Comparison of ENCODE assay signal across 27 cellular contexts in genomic region chr7:104192434-104192833, GRCh38. TPM values are rescaled to one million over a fixed set of nuclear protein-coding genes. Genes with fewer than 3 reads are reported as not detected.
DNase-seq lines count a peak whose midpoint lies in the region; ATAC-seq, FAIRE-seq and TF ChIP-seq lines count a peak whose summit lies in the region.
"Had no signal": no experiment of that assay in that cellular context is flagged by ENCODE, and none has a peak within 500 bp of the region (broad histone marks: within the 10 kb centered on the region; RNA-seq: fewer than 3 reads in every experiment).

No MANE protein-coding gene starts in this region.

- peaks cover 0 to 2% of the 10 kb centered on the region in 2 donors for H3K9me3 Mint-ChIP-seq in activated T-cell treated with anti-CD3 and anti-CD28 coated beads, Interleukin-2, amount 50 U/mL, for 72 hours
- H3K9me3 Mint-ChIP-seq in activated T-cell treated with anti-CD3 and anti-CD28 coated beads, Interleukin-2, amount 50 U/mL, for 24 hours = peaks cover 2% of the 10 kb centered on the region
- peaks cover 5% of the 10 kb centered on the region for H3K9me3 Mint-ChIP-seq in chondrocyte (ENCODE audit: low read depth)

- intact Hi-C loops in left ventricle myocardium superior (cut with micrococcal nuclease) = no loop called here

- WGBS in mesenchymal stem cell = no CpG with 5 or more reads among the region's 1 CpG

- H3K79me1 ChIP-seq in mesenchymal stem cell (replicated peaks; ENCODE audit: low read length, poor library complexity, severe bottlenecking) = peaks cover 8% of the 10 kb centered on the region

- H3K14ac ChIP-seq in mesenchymal stem cell (ENCODE audit: low read length in 2 of 2) = no peak overlapping the region

- DNase-seq in activated T-cell treated with anti-CD3 and anti-CD28 coated beads, Interleukin-2, amount 50 U/mL, for 72 hours = no peak
- no peak for DNase-seq in activated T-cell treated with anti-CD3 and anti-CD28 coated beads, Interleukin-2, amount 50 U/mL, for 24 hours
- DNase-seq in D721Med (ENCODE audit: insufficient read length, low spot score) (no peak), chondrocyte (ENCODE audit: low spot score) (no peak), mesenchymal stem cell (no peak), left ventricle myocardium superior (no peak), NCI-H1436 treated with DMSO at 0.1 percent for 48 hours (lab: John Stamatoyannopoulos, UW) (no peak)
- DNase-seq: AML-193; Caco-2; Calu3; CD4-positive, alpha-beta T cell; CD8-positive, alpha-beta T cell; DMS 273 treated with DMSO at 0.1 percent for 48 hours; DMS153; DMS53; DMS79; DND-41; EL; GDM1 had no signal

- no peak overlapping the region for H4K91ac ChIP-seq in mesenchymal stem cell (ENCODE audit: low read length)

- H3K27me3 ChIP-seq in mesenchymal stem cell (ENCODE audit: control insufficient read depth in 1 of 2, insufficient read depth in 1 of 2, low read length in 2 of 2) = no peaks in the 10 kb centered on the region
- H3K27me3 ChIP-seq: BLaER1 treated with 17β-estradiol and CSF1 and Interleukin-3, amounts not matched to agents 10 nM and 100 nM had no signal

- H3K4me1 ChIP-seq in mesenchymal stem cell (ENCODE audit: control insufficient read depth, insufficient read depth, low read depth, low read length) = no peaks in the 10 kb centered on the region
- H3K4me1 ChIP-seq: A549, Caco-2 had no signal

- H2AFZ ChIP-seq in mesenchymal stem cell (ENCODE audit: low read depth, low read length) = no peak overlapping the region

- H2BK5ac ChIP-seq in mesenchymal stem cell (ENCODE audit: low read depth, low read length, poor library complexity, severe bottlenecking) = peak overlapping the region; percentile 19

- no peak overlapping the region for H2AK5ac ChIP-seq in mesenchymal stem cell (ENCODE audit: low read length, severe bottlenecking)

- H3K9ac ChIP-seq in mesenchymal stem cell (ENCODE audit: low read length) = no peak overlapping the region
- H3K9ac ChIP-seq: BLaER1 treated with 17β-estradiol and CSF1 and Interleukin-3, amounts not matched to agents 10 nM and 100 nM had no signal

- H4K8ac ChIP-seq in mesenchymal stem cell (ENCODE audit: low read length) = no peak overlapping the region

- H2BK15ac ChIP-seq in mesenchymal stem cell (ENCODE audit: low read depth, poor library complexity, severe bottlenecking) = no peak overlapping the region

- peaks cover 17 to 45% of the 10 kb centered on the region in 2 donors for H3K36me3 Mint-ChIP-seq in activated T-cell treated with anti-CD3 and anti-CD28 coated beads, Interleukin-2, amount 50 U/mL, for 72 hours (ENCODE audit: insufficient read depth in 2 of 2)
- peaks cover 90% of the 10 kb centered on the region for H3K36me3 Mint-ChIP-seq in activated T-cell treated with anti-CD3 and anti-CD28 coated beads, Interleukin-2, amount 50 U/mL, for 24 hours (ENCODE audit: low read depth)
- H3K36me3 Mint-ChIP-seq in chondrocyte (ENCODE audit: low read depth) = peaks cover 16% of the 10 kb centered on the region

- H3K27ac ChIP-seq in mesenchymal stem cell (ENCODE audit: low read length, poor library complexity, severe bottlenecking) = no peak overlapping the region
- H3K27ac ChIP-seq: 22Rv1; A549; BLaER1 treated with 17β-estradiol and CSF1 and Interleukin-3, amounts not matched to agents 10 nM and 100 nM; C4-2B had no signal

- no peak overlapping the region for H3K4me2 ChIP-seq in mesenchymal stem cell (ENCODE audit: low read length, poor library complexity, severe bottlenecking)
- H3K4me2 ChIP-seq: A549; BLaER1 treated with 17β-estradiol and CSF1 and Interleukin-3, amounts not matched to agents 10 nM and 100 nM had no signal

- H3K4ac ChIP-seq in mesenchymal stem cell (ENCODE audit: low read depth in 1 of 2, low read length in 2 of 2) = no peak overlapping the region

- H3K9me3 ChIP-seq in mesenchymal stem cell (ENCODE audit: control insufficient read depth, low read length) = no peaks in the 10 kb centered on the region
- H3K9me3 ChIP-seq: A549, Caco-2 had no signal

- FAIRE-seq in D721Med (lab: Jason Lieb, UNC) = peak; percentile 46
- FAIRE-seq: A549, GM12878, GM12892, GM18507 had no signal

- ATAC-seq in activated T-cell treated with anti-CD3 and anti-CD28 coated beads, Interleukin-2, amount 50 U/mL, for 72 hours (replicated peaks in 1 of 2) = no peak
- no peak for ATAC-seq in left ventricle myocardium superior
- ATAC-seq: A549; CD8-positive, alpha-beta T cell; GM12878 had no signal

- H3K4me1 Mint-ChIP-seq in activated T-cell treated with anti-CD3 and anti-CD28 coated beads, Interleukin-2, amount 50 U/mL, for 72 hours (ENCODE audit: low read depth) = peaks cover 6% of the 10 kb centered on the region
- H3K4me1 Mint-ChIP-seq in activated T-cell treated with anti-CD3 and anti-CD28 coated beads, Interleukin-2, amount 50 U/mL, for 24 hours (ENCODE audit: low read depth) = peaks cover 23% of the 10 kb centered on the region
- peaks cover 6% of the 10 kb centered on the region for H3K4me1 Mint-ChIP-seq in chondrocyte (ENCODE audit: low read depth)
- H3K4me1 Mint-ChIP-seq: B cell had no signal

- H2BK120ac ChIP-seq in mesenchymal stem cell (ENCODE audit: low read depth, low read length) = no peak overlapping the region

- H3K18ac ChIP-seq in mesenchymal stem cell (ENCODE audit: low read depth in 1 of 2, low read length in 2 of 2) = no peak overlapping the region

- no peak overlapping the region for H3K4me3 ChIP-seq in mesenchymal stem cell (ENCODE audit: insufficient read depth in 1 of 2, low read depth in 1 of 2, low read length in 2 of 2)
- H3K4me3 ChIP-seq: A549; BLaER1 treated with 17β-estradiol and CSF1 and Interleukin-3, amounts not matched to agents 10 nM and 100 nM; GM12878 had no signal

- no peak overlapping the region for H2BK12ac ChIP-seq in mesenchymal stem cell (ENCODE audit: low read length in 2 of 2)

- no peaks in the 10 kb centered on the region for H3K27me3 Mint-ChIP-seq in activated T-cell treated with anti-CD3 and anti-CD28 coated beads, Interleukin-2, amount 50 U/mL, for 72 hours (ENCODE audit: low read depth)
- H3K27me3 Mint-ChIP-seq in activated T-cell treated with anti-CD3 and anti-CD28 coated beads, Interleukin-2, amount 50 U/mL, for 24 hours = no peaks in the 10 kb centered on the region
- no peaks in the 10 kb centered on the region for H3K27me3 Mint-ChIP-seq in chondrocyte (ENCODE audit: low read depth)
- H3K27me3 Mint-ChIP-seq: B cell; CD4-positive, alpha-beta T cell had no signal

- H3K27ac Mint-ChIP-seq in activated T-cell treated with anti-CD3 and anti-CD28 coated beads, Interleukin-2, amount 50 U/mL, for 72 hours = peak overlapping the region; percentile 57
- H3K27ac Mint-ChIP-seq in activated T-cell treated with anti-CD3 and anti-CD28 coated beads, Interleukin-2, amount 50 U/mL, for 24 hours = no peak overlapping the region
- H3K27ac Mint-ChIP-seq in chondrocyte (ENCODE audit: unreplicated experiment) = peak overlapping the region; percentile 53
- H3K27ac Mint-ChIP-seq: B cell; CD4-positive, alpha-beta T cell; CD8-positive, alpha-beta T cell had no signal

- H3K36me3 ChIP-seq in mesenchymal stem cell (ENCODE audit: control insufficient read depth in 1 of 2, insufficient read depth in 2 of 2, low read depth in 1 of 2, low read length in 2 of 2) = peaks cover 6 to 79% of the 10 kb centered on the region in 2 experiments

- H3K4me3 Mint-ChIP-seq in activated T-cell treated with anti-CD3 and anti-CD28 coated beads, Interleukin-2, amount 50 U/mL, for 72 hours = no peak overlapping the region
- no peak overlapping the region for H3K4me3 Mint-ChIP-seq in activated T-cell treated with anti-CD3 and anti-CD28 coated beads, Interleukin-2, amount 50 U/mL, for 24 hours
- no peak overlapping the region for H3K4me3 Mint-ChIP-seq in chondrocyte (ENCODE audit: unreplicated experiment)
- H3K4me3 Mint-ChIP-seq: B cell; CD4-positive, alpha-beta T cell; CD8-positive, alpha-beta T cell had no signal

- TF ChIP-seq CTCF in D721Med (IDR thresholded peaks at IDR 0.05; ENCODE audit: insufficient read depth, missing control alignments) (no peak), chondrocyte (IDR thresholded peaks at IDR 0.05) (no peak)

- H3K23ac ChIP-seq in mesenchymal stem cell (ENCODE audit: low read length in 2 of 2) = no peak overlapping the region

RNA-seq across cellular contexts. Expression of gene ORC5, which starts 15.4 kb away (rescaled TPM):
- total RNA-seq in activated T-cell treated with anti-CD3 and anti-CD28 coated beads, Interleukin-2, amount 50 U/mL, for 72 hours = 10 to 100 TPM; 21.5 to 39.7 TPM
- 12.0 to 14.3 TPM (median 14.2 TPM) in 3 replicates for total RNA-seq in chondrocyte
- polyA plus RNA-seq in mesenchymal stem cell (2013, experiment 1 of 2) = 14.9 TPM
- 16.0 TPM for polyA plus RNA-seq in mesenchymal stem cell (2013, experiment 2 of 2)
- 7.7 TPM for total RNA-seq in left ventricle myocardium superior
